In the genomic region with DNA sequence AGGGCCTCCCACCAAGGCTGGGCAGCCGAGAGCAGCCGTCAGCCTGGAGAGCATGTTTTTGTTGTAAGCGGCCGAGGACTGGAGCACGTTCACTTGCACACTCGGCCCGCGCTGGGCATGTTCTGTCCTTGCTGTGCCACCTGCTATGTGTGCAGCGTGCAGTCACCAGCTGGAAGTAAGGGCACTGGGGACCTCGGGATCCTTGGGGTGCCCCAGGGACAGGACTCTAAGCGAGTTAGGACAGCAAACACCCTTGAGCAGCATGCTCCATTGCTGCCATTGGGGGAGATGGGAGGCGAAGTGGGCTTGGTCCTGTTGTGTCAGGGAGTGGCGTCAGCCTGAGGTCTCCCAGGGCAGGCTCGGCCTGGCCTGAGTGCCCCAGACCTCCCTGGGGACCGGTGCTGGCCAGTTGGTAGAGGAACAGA, we compare ENCODE assay signal across 14 cellular contexts. TPM values are rescaled to one million over a fixed set of nuclear protein-coding genes. Genes with fewer than 3 reads are reported as not detected.
DNase-seq lines count a peak whose midpoint lies in the region; ATAC-seq, FAIRE-seq and TF ChIP-seq lines count a peak whose summit lies in the region.
"Had no signal": no experiment of that assay in that cellular context is flagged by ENCODE, and none has a peak within 500 bp of the region (broad histone marks: within the 10 kb centered on the region; RNA-seq: fewer than 3 reads in every experiment).

No MANE protein-coding gene starts in this region.

- no peak overlapping the region for H3K27ac ChIP-seq in CD4-positive, CD25-positive, alpha-beta regulatory T cell (ENCODE audit: insufficient read depth, low read length, poor library complexity, severe bottlenecking)
- no peak overlapping the region for H3K27ac ChIP-seq in CD8-positive, alpha-beta memory T cell (ENCODE audit: low read depth, low read length)
- peak overlapping the region; percentile 28 to 48 for H3K27ac ChIP-seq in ascending aorta
- H3K27ac ChIP-seq: KMS-11 had no signal

- intact Hi-C loops in ascending aorta (cut with DNase I): loop anchor here (5.0 kb wide), 1 partner anchor 64 kb away; a partner anchor contains a TSS

- no peak for DNase-seq in CD4-positive, CD25-positive, alpha-beta regulatory T cell
- no peak for DNase-seq in CD8-positive, alpha-beta memory T cell
- DNase-seq in ascending aorta (ENCODE audit: low spot score in 2 of 2): no peak
- DNase-seq in nephron progenitor cell: no peak
- no peak for DNase-seq in GM12891 (ENCODE audit: insufficient read length, low spot score)
- DNase-seq in SKM-1 (lab: John Stamatoyannopoulos, UW; ENCODE audit: unreplicated experiment): no peak
- DNase-seq: activated B cell treated with CpG ODN at 0.5 μM for 24 hours, NCI-H2081, NCI-H510A treated with DMSO at 0.1 percent for 48 hours, substantia nigra had no signal

- peaks cover 0 to 7% (median 3%) of the 10 kb centered on the region in 4 donors for H3K4me1 Mint-ChIP-seq in CD4-positive, CD25-positive, alpha-beta regulatory T cell
- peaks cover 15 to 31% (median 17%) of the 10 kb centered on the region in 3 donors for H3K4me1 Mint-ChIP-seq in CD8-positive, alpha-beta memory T cell
- peaks cover 66% of the 10 kb centered on the region for H3K4me1 Mint-ChIP-seq in nephron progenitor cell
- H3K4me1 Mint-ChIP-seq: activated B cell treated with CpG ODN at 0.5 μM for 24 hours had no signal

- H3K36me3 ChIP-seq in CD4-positive, CD25-positive, alpha-beta regulatory T cell (ENCODE audit: control insufficient read depth, insufficient read depth, low read length): peaks cover 84% of the 10 kb centered on the region
- H3K36me3 ChIP-seq in CD8-positive, alpha-beta memory T cell (ENCODE audit: insufficient read depth, low read length): peaks cover 42% of the 10 kb centered on the region
- H3K36me3 ChIP-seq in ascending aorta: peaks cover 7 to 33% of the 10 kb centered on the region in 2 donors

- CTCF ChIA-PET in CD8-positive, alpha-beta memory T cell (lab: Charles Lee): no interaction called here

- TF ChIP-seq POLR2A in GM12891 (IDR thresholded peaks at IDR 0.05; ENCODE audit: low read depth, low read length): no peak

- peak overlapping the region in 2 of 3 donors; percentile 62 to 83 for H3K27ac Mint-ChIP-seq in CD4-positive, CD25-positive, alpha-beta regulatory T cell
- H3K27ac Mint-ChIP-seq in CD8-positive, alpha-beta memory T cell: peak overlapping the region in 7 of 8 donors; percentile 63 to 86 (median 85)
- H3K27ac Mint-ChIP-seq in nephron progenitor cell: peak overlapping the region; percentile 93
- H3K27ac Mint-ChIP-seq: activated B cell treated with CpG ODN at 0.5 μM for 24 hours had no signal

- POLR2A ChIA-PET in CD8-positive, alpha-beta memory T cell (lab: Charles Lee): no interaction called here

- no peak overlapping the region for H3K4me3 ChIP-seq in CD4-positive, CD25-positive, alpha-beta regulatory T cell (ENCODE audit: low read depth, low read length)
- H3K4me3 ChIP-seq in CD8-positive, alpha-beta memory T cell (ENCODE audit: low read length): no peak overlapping the region
- H3K4me3 ChIP-seq in ascending aorta: no peak overlapping the region

- H3K4me1 ChIP-seq in CD4-positive, CD25-positive, alpha-beta regulatory T cell (ENCODE audit: control insufficient read depth, insufficient read depth, low read length, poor library complexity, severe bottlenecking): no peaks in the 10 kb centered on the region
- no peaks in the 10 kb centered on the region for H3K4me1 ChIP-seq in CD8-positive, alpha-beta memory T cell (ENCODE audit: insufficient read depth, low read length)
- H3K4me1 ChIP-seq in ascending aorta: peaks cover 3 to 7% of the 10 kb centered on the region in 2 donors

- TF ChIP-seq CTCF in ascending aorta (IDR thresholded peaks at IDR 0.05) (no peak), nephron progenitor cell (IDR thresholded peaks at IDR 0.05) (no peak)

- H3K9me3 Mint-ChIP-seq in CD4-positive, CD25-positive, alpha-beta regulatory T cell: no peaks in the 10 kb centered on the region
- H3K9me3 Mint-ChIP-seq in CD8-positive, alpha-beta memory T cell: peaks cover 0 to 1% (median 0%) of the 10 kb centered on the region in 5 donors
- H3K9me3 Mint-ChIP-seq in nephron progenitor cell: no peaks in the 10 kb centered on the region
- H3K9me3 Mint-ChIP-seq: activated B cell treated with CpG ODN at 0.5 μM for 24 hours had no signal

- ATAC-seq in CD4-positive, CD25-positive, alpha-beta regulatory T cell (ENCODE audit: low read depth in 2 of 2): no peak
- ATAC-seq in GM21737 (IDR thresholded peaks at IDR 0.05; ENCODE audit: unreplicated experiment): no peak
- ATAC-seq: esophagus mucosa, Right ventricle myocardium inferior had no signal

- H3K27me3 ChIP-seq in CD4-positive, CD25-positive, alpha-beta regulatory T cell (ENCODE audit: control insufficient read depth, insufficient read depth, low read length): no peaks in the 10 kb centered on the region
- H3K27me3 ChIP-seq in CD8-positive, alpha-beta memory T cell (ENCODE audit: insufficient read depth, low read length, poor library complexity, severe bottlenecking): no peaks in the 10 kb centered on the region
- no peaks in the 10 kb centered on the region for H3K27me3 ChIP-seq in ascending aorta

- no peak overlapping the region for H3K4me3 Mint-ChIP-seq in CD4-positive, CD25-positive, alpha-beta regulatory T cell
- H3K4me3 Mint-ChIP-seq in CD8-positive, alpha-beta memory T cell: no peak overlapping the region
- no peak overlapping the region for H3K4me3 Mint-ChIP-seq in nephron progenitor cell
- H3K4me3 Mint-ChIP-seq: activated B cell treated with CpG ODN at 0.5 μM for 24 hours had no signal

- H3K9me3 ChIP-seq in CD4-positive, CD25-positive, alpha-beta regulatory T cell (ENCODE audit: control insufficient read depth in 2 of 2, low read length in 2 of 2): no peaks in the 10 kb centered on the region
- H3K9me3 ChIP-seq in CD8-positive, alpha-beta memory T cell (ENCODE audit: low read length): no peaks in the 10 kb centered on the region
- no peaks in the 10 kb centered on the region for H3K9me3 ChIP-seq in ascending aorta

- no peaks in the 10 kb centered on the region for H3K27me3 Mint-ChIP-seq in CD4-positive, CD25-positive, alpha-beta regulatory T cell
- no peaks in the 10 kb centered on the region for H3K27me3 Mint-ChIP-seq in CD8-positive, alpha-beta memory T cell
- H3K27me3 Mint-ChIP-seq in nephron progenitor cell (ENCODE audit: low read depth, poor library complexity): no peaks in the 10 kb centered on the region
- H3K27me3 Mint-ChIP-seq: activated B cell treated with CpG ODN at 0.5 μM for 24 hours had no signal

- FAIRE-seq in GM12891 (lab: Jason Lieb, UNC): no peak

- H3K36me3 Mint-ChIP-seq in CD4-positive, CD25-positive, alpha-beta regulatory T cell: peaks cover 40% of the 10 kb centered on the region
- peaks cover 21 to 94% (median 21%) of the 10 kb centered on the region in 3 donors for H3K36me3 Mint-ChIP-seq in CD8-positive, alpha-beta memory T cell
- H3K36me3 Mint-ChIP-seq in nephron progenitor cell (ENCODE audit: low read depth): peaks cover 63% of the 10 kb centered on the region

TF ChIP-seq in GM12891, 5 proteins besides CTCF, POLR2A, EP300 and RAD21:
- TF ChIP-seq PAX5 (IDR thresholded peaks at IDR 0.05; ENCODE audit: insufficient read depth, low read length, severe bottlenecking): no peak
- TF ChIP-seq SPI1 (IDR thresholded peaks at IDR 0.05; ENCODE audit: low read depth, low read length): no peak
- TF ChIP-seq POU2F2 (IDR thresholded peaks at IDR 0.05; ENCODE audit: low read depth, low read length): no peak
- no peak for TF ChIP-seq POLR2AphosphoS5 (IDR thresholded peaks at IDR 0.05; ENCODE audit: low read depth, low read length)
- TF ChIP-seq TAF1 (IDR thresholded peaks at IDR 0.05; ENCODE audit: low read depth, low read length): no peak

RNA-seq across cellular contexts. Expression of a gene that starts 18.6 kb away (rescaled TPM):
- 123 TPM for total RNA-seq in CD4-positive, CD25-positive, alpha-beta regulatory T cell
- polyA plus RNA-seq in CD4-positive, CD25-positive, alpha-beta regulatory T cell: 100 to 1,000 TPM; 103 to 127 (median 113) TPM
- 100 to 1,000 TPM in 1 of 2 experiments, 10 to 100 TPM in 1; 94.8 to 103 TPM for total RNA-seq in CD8-positive, alpha-beta memory T cell
- polyA plus RNA-seq in CD8-positive, alpha-beta memory T cell: 83.2 TPM
- 5.7 TPM for total RNA-seq in ascending aorta
- 45.0 TPM for polyA plus RNA-seq in GM12891 (2012; ENCODE audit: low read depth, missing spikeins)

RNA-seq across cellular contexts. Expression of a gene that starts 24.0 kb away (rescaled TPM):
- total RNA-seq in CD4-positive, CD25-positive, alpha-beta regulatory T cell: 54.8 TPM
- polyA plus RNA-seq in CD4-positive, CD25-positive, alpha-beta regulatory T cell: 10 to 100 TPM; 12.2 to 15.5 (median 13.8) TPM
- 100 to 1,000 TPM in 1 of 2 experiments, 10 to 100 TPM in 1; 96.6 to 102 TPM for total RNA-seq in CD8-positive, alpha-beta memory T cell
- polyA plus RNA-seq in CD8-positive, alpha-beta memory T cell: 19.5 TPM
- total RNA-seq in ascending aorta: 4.7 TPM
- polyA plus RNA-seq in GM12891 (2012; ENCODE audit: low read depth, missing spikeins): 2.1 TPM

Comparison
In these comparisons a context has a peak if more than half of its experiments do, and no peak if none do; other contexts are left out.
1. H3K27ac ChIP-seq: peak in ascending aorta (2 of 2); none in CD4-positive, CD25-positive, alpha-beta regulatory T cell (single experiment) and CD8-positive, alpha-beta memory T cell (single experiment).
2. RNA of a gene that starts 18.6 kb away (total RNA-seq): 123 TPM in CD4-positive, CD25-positive, alpha-beta regulatory T cell (single experiment) and 94.8 to 103 TPM in CD8-positive, alpha-beta memory T cell; 5.7 TPM in ascending aorta (single experiment); every median in the first group is over 10 times any median in the second.
3. Peak in every context shown above with its lines, with median percentiles within 50 percentile points of each other: H3K27ac Mint-ChIP-seq.